ENCODE assay signal across 7 cellular contexts in genomic region chr3:196499807-196500524, GRCh38. TPM values are rescaled to one million over a fixed set of nuclear protein-coding genes. Genes with fewer than 3 reads are reported as not detected.
DNase-seq lines count a peak whose midpoint lies in the region; TF ChIP-seq lines count a peak whose summit lies in the region.

No MANE protein-coding gene starts in this region.

- no peaks in the 10 kb centered on the region for H3K36me3 ChIP-seq in hepatocyte (replicated peaks; ENCODE audit: insufficient read depth, low read depth)

- no peaks in the 10 kb centered on the region for H3K9me3 ChIP-seq in hepatocyte (ENCODE audit: low read depth)

- TF ChIP-seq CTCF in hepatocyte (IDR thresholded peaks at IDR 0.05; ENCODE audit: poor library complexity) = no peak

- H3K4me1 Mint-ChIP-seq in activated CD4-positive, alpha-beta memory T cell treated with anti-CD3 and anti-CD28 coated beads, Interleukin-2, amount 10 ng/mL, durations not matched to agents 7 days and 5 days = peaks cover 49% of the 10 kb centered on the region

- peak overlapping the region; percentile 91 for H3K4me2 ChIP-seq in hepatocyte

- peak overlapping the region; percentile 100 for H3K4me3 Mint-ChIP-seq in activated CD4-positive, alpha-beta memory T cell treated with anti-CD3 and anti-CD28 coated beads, Interleukin-2, amount 10 ng/mL, durations not matched to agents 7 days and 5 days

- peaks cover 16% of the 10 kb centered on the region for H4K20me1 ChIP-seq in hepatocyte (ENCODE audit: insufficient read depth, poor library complexity, severe bottlenecking)

- WGBS in hepatocyte (ENCODE audit: low lambda C conversion rate, missing lambda C conversion rate) = 70% methylated on average over 11 of the region's 11 CpGs

- H3K9me2 ChIP-seq in hepatocyte (replicated peaks; ENCODE audit: insufficient read depth) = no peaks in the 10 kb centered on the region

- H3K9me3 Mint-ChIP-seq in activated CD4-positive, alpha-beta memory T cell treated with anti-CD3 and anti-CD28 coated beads, Interleukin-2, amount 10 ng/mL, durations not matched to agents 7 days and 5 days = no peaks in the 10 kb centered on the region

- peak overlapping the region; percentile 65 for H3K27ac ChIP-seq in hepatocyte

- H2AFZ ChIP-seq in hepatocyte = peak overlapping the region; percentile 57

- DNase-seq in HK-2 (ENCODE audit: unreplicated experiment) (peak; percentile 7), hepatocyte (ENCODE audit: low spot score) (no peak), NCI-H1694 (lab: John Stamatoyannopoulos, UW) (no peak), retina (no peak), NCI-H2227 treated with DMSO at 0.1 percent for 48 hours (lab: John Stamatoyannopoulos, UW) (no peak)
- DNase-seq in activated CD4-positive, alpha-beta memory T cell treated with anti-CD3 and anti-CD28 coated beads, Interleukin-2, amount 10 ng/mL, durations not matched to agents 7 days and 5 days = no peak
- peak; percentile 58 for DNase-seq in stimulated activated CD8-positive, alpha-beta memory T cell treated with anti-CD3 and anti-CD28 coated beads, Interleukin-4, amount 100 ng/mL, for 48 hours

- no peaks in the 10 kb centered on the region for H3K4me1 ChIP-seq in hepatocyte (ENCODE audit: insufficient read depth)

- H3K79me2 ChIP-seq in hepatocyte = peaks cover 75% of the 10 kb centered on the region

- POLR2A ChIA-PET in activated CD4-positive, alpha-beta memory T cell treated with anti-CD3 and anti-CD28 coated beads, Interleukin-2, amount 10 ng/mL, durations not matched to agents 7 days and 5 days (lab: Charles Lee) = interaction anchor here (1.7 kb wide), 1 partner anchor 69 kb away, joined by 6 read pairs; the partner anchor contains the start of genes FBXO45 and WDR53

- CTCF ChIA-PET in activated CD4-positive, alpha-beta memory T cell treated with anti-CD3 and anti-CD28 coated beads, Interleukin-2, amount 10 ng/mL, durations not matched to agents 7 days and 5 days (lab: Charles Lee) = no interaction called here

- peaks cover 69% of the 10 kb centered on the region for H3K36me3 Mint-ChIP-seq in activated CD4-positive, alpha-beta memory T cell treated with anti-CD3 and anti-CD28 coated beads, Interleukin-2, amount 10 ng/mL, durations not matched to agents 7 days and 5 days (ENCODE audit: low read depth)

- no peaks in the 10 kb centered on the region for H3K27me3 ChIP-seq in hepatocyte

- peak overlapping the region; percentile 58 for H3K27ac Mint-ChIP-seq in activated CD4-positive, alpha-beta memory T cell treated with anti-CD3 and anti-CD28 coated beads, Interleukin-2, amount 10 ng/mL, durations not matched to agents 7 days and 5 days

- peak overlapping the region; percentile 37 for H3K4me3 ChIP-seq in hepatocyte

- H3K27me3 Mint-ChIP-seq in activated CD4-positive, alpha-beta memory T cell treated with anti-CD3 and anti-CD28 coated beads, Interleukin-2, amount 10 ng/mL, durations not matched to agents 7 days and 5 days = no peaks in the 10 kb centered on the region

RNA-seq across cellular contexts. Expression of gene RNF168, which starts 3.6 kb away (rescaled TPM):
- total RNA-seq in activated CD4-positive, alpha-beta memory T cell treated with anti-CD3 and anti-CD28 coated beads, Interleukin-2, amount 10 ng/mL, durations not matched to agents 7 days and 5 days = 10 to 100 TPM; 45.0 to 45.6 TPM
- 9.4 and 13.5 TPM in 2 replicates for total RNA-seq in hepatocyte
- 4.5 and 5.3 TPM in 2 replicates for polyA plus RNA-seq in hepatocyte

RNA-seq across cellular contexts. Expression of gene SMCO1, which starts 15.2 kb away (rescaled TPM):
- total RNA-seq in activated CD4-positive, alpha-beta memory T cell treated with anti-CD3 and anti-CD28 coated beads, Interleukin-2, amount 10 ng/mL, durations not matched to agents 7 days and 5 days = not detected
- total RNA-seq in hepatocyte = not detected in 2 replicates
- polyA plus RNA-seq in hepatocyte = not detected in 2 replicates

Comparison
In these comparisons a context has a peak if more than half of its experiments do, and no peak if none do; other contexts are left out.
1. DNase-seq: peak in HK-2 (single experiment) and stimulated activated CD8-positive, alpha-beta memory T cell treated with anti-CD3 and anti-CD28 coated beads, Interleukin-4, amount 100 ng/mL, for 48 hours (single experiment); none in activated CD4-positive, alpha-beta memory T cell treated with anti-CD3 and anti-CD28 coated beads, Interleukin-2, amount 10 ng/mL, durations not matched to agents 7 days and 5 days (single experiment), hepatocyte (single experiment), NCI-H1694 (single experiment), retina (single experiment) and NCI-H2227 treated with DMSO at 0.1 percent for 48 hours (single experiment).